2 cellular contexts compared by ENCODE assay signal in the genomic region with DNA sequence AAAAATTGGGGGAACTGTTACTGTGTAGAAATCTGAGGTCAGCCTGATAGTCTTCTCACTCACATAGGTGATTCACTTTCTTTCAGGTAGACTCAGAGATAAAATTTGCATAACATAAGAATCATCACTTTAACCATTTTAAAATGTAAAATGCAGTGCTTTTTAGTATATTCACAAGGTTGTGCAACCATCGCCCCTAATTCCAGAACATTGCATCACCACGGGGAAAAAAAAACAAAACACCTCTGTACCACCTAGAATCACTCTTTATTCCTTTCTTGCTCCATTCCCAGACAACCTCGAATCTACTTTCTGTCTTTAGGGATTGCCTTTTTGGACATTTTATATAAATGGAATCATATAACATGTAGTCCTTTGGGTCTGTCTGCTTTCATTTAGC.
TF ChIP-seq lines count a peak whose summit lies in the region.

No MANE protein-coding gene starts in this region.

TF ChIP-seq in IMR-90, 13 proteins besides CTCF, POLR2A, EP300 and RAD21:
- TF ChIP-seq CEBPB (IDR thresholded peaks at IDR 0.05; ENCODE audit: low read depth, low read length) = peak; percentile 66
- no peak for TF ChIP-seq NFE2L2 (IDR thresholded peaks at IDR 0.05; ENCODE audit: low read depth, low read length)

TF ChIP-seq in H1, 55 proteins besides CTCF, POLR2A, EP300 and RAD21:
- TF ChIP-seq SUZ12 (IDR thresholded peaks at IDR 0.05; ENCODE audit: low read length) = no peak
- 0 out of 2 replicates have a peak, but pooled peaks have one; percentile 48 for TF ChIP-seq CEBPB (IDR thresholded peaks at IDR 0.05; ENCODE audit: low read depth, low read length)
